Comparison of ENCODE assay signal across 39 cellular contexts in genomic region chr15:73460662-73461061, GRCh38. TPM values are rescaled to one million over a fixed set of nuclear protein-coding genes. Genes with fewer than 3 reads are reported as not detected.
"Had no signal": no experiment of that assay in that cellular context is flagged by ENCODE, and none has a peak within 500 bp of the region (broad histone marks: within the 10 kb centered on the region; RNA-seq: fewer than 3 reads in every experiment).

No MANE protein-coding gene starts in this region.

- H3K27ac ChIP-seq: adrenal gland, ascending aorta, body of pancreas, brain microvascular endothelial cell, breast epithelium had no signal

- DNase-seq: activated effector memory CD4-positive, alpha-beta T cell treated with anti-CD3 and anti-CD28 coated beads, Interleukin-2, amount 50 U/mL, for 16 hours; activated effector memory CD4-positive, alpha-beta T cell treated with Interleukin-2 at 50 U/mL for 16 hours; activated gamma-delta T cell; activated gamma-delta T cell treated with Interleukin-2 at 50 U/mL for 16 hours; activated naive CD4-positive, alpha-beta T cell; activated naive CD4-positive, alpha-beta T cell treated with anti-CD3 and anti-CD28 coated beads for 36 hours; activated naive CD4-positive, alpha-beta T cell treated with anti-CD3 and anti-CD28 coated beads, Interleukin-2, amount 10 ng/mL, durations not matched to agents 7 days and 5 days; activated naive CD4-positive, alpha-beta T cell treated with anti-CD3 and anti-CD28 coated beads, Interleukin-2, amount 50 U/mL, for 16 hours; activated naive CD4-positive, alpha-beta T cell treated with Interleukin-2 at 50 U/mL for 16 hours; activated naive CD8-positive, alpha-beta T cell treated with anti-CD3 and anti-CD28 coated beads for 36 hours; activated naive CD8-positive, alpha-beta T cell treated with anti-CD3 and anti-CD28 coated beads, Interleukin-2, amount 10 ng/mL, durations not matched to agents 7 days and 5 days; activated naive CD8-positive, alpha-beta T cell treated with anti-CD3 and anti-CD28 coated beads, Interleukin-2, amount 50 U/mL, for 24 hours; activated T-cell treated with anti-CD3 and anti-CD28 coated beads for 4 hours; activated T-cell treated with anti-CD3 and anti-CD28 coated beads, Interleukin-2, amount 50 U/mL, for 1 hour; activated T-cell treated with anti-CD3 and anti-CD28 coated beads, Interleukin-2, amount 50 U/mL, for 24 hours; activated T-cell treated with anti-CD3 and anti-CD28 coated beads, Interleukin-2, amount 50 U/mL, for 4 hours; activated T-cell treated with anti-CD3 and anti-CD28 coated beads, Interleukin-2, amount 50 U/mL, for 48 hours; activated T-cell treated with anti-CD3 and anti-CD28 coated beads, Interleukin-2, amount 50 U/mL, for 72 hours; adrenal gland; amniotic stem cell; amygdala; anterior cingulate cortex; aorta; body of pancreas; brain microvascular endothelial cell; caudate nucleus; central memory CD4-positive, alpha-beta T cell; cerebellar nuclear complex had no signal

- H3K4me1 ChIP-seq: adrenal gland, ascending aorta, body of pancreas, breast epithelium had no signal

- H3K9me3 ChIP-seq: adrenal gland, ascending aorta, body of pancreas, breast epithelium had no signal

- FAIRE-seq: astrocyte, bronchial epithelial cell had no signal

- ATAC-seq: activated naive CD4-positive, alpha-beta T cell treated with anti-CD3 and anti-CD28 coated beads, Interleukin-2, amount 50 U/mL, for 72 hours; activated naive CD8-positive, alpha-beta T cell treated with anti-CD3 and anti-CD28 coated beads, Interleukin-2, amount 50 U/mL, for 24 hours; activated T-cell treated with anti-CD3 and anti-CD28 coated beads, Interleukin-2, amount 50 U/mL, for 4 hours; activated T-cell treated with anti-CD3 and anti-CD28 coated beads, Interleukin-2, amount 50 U/mL, for 72 hours; activated T-helper 17 cell treated with anti-CD3 and anti-CD28 coated beads, Interleukin-2, amount 50 U/mL, for 72 hours; body of pancreas had no signal

- H3K4me3 ChIP-seq: adrenal gland, ascending aorta, body of pancreas, breast epithelium had no signal

- H3K27me3 ChIP-seq: adrenal gland, ascending aorta, body of pancreas, brain microvascular endothelial cell, breast epithelium had no signal

- H3K36me3 ChIP-seq: adrenal gland, ascending aorta, brain microvascular endothelial cell, breast epithelium had no signal

RNA-seq across cellular contexts. Expression of gene REC114, which starts 17.7 kb away (rescaled TPM):
- total RNA-seq: activated naive CD4-positive, alpha-beta T cell treated with anti-CD3 and anti-CD28 coated beads for 36 hours; activated naive CD4-positive, alpha-beta T cell treated with anti-CD3 and anti-CD28 coated beads, Interleukin-2, amount 50 U/mL, for 72 hours; activated naive CD8-positive, alpha-beta T cell treated with anti-CD3 and anti-CD28 coated beads for 36 hours; activated naive CD8-positive, alpha-beta T cell treated with anti-CD3 and anti-CD28 coated beads, Interleukin-2, amount 10 ng/mL, durations not matched to agents 7 days and 5 days; activated T-cell treated with anti-CD3 and anti-CD28 coated beads, Interleukin-2, amount 50 U/mL, for 4 hours; activated T-cell treated with anti-CD3 and anti-CD28 coated beads, Interleukin-2, amount 50 U/mL, for 72 hours; activated T-helper 1 cell treated with anti-CD3 and anti-CD28 coated beads, Interleukin-12 subunit alpha, Interleukin-12 subunit beta, Interleukin-2, Interleukin-4 antibody, amounts not matched to agents 30 ng/mL and 10 ng/mL and 1 ng/mL, durations not matched to agents 14 hours and 24 hours and 36 hours; activated T-helper 17 cell treated with anti-CD3 and anti-CD28 coated beads, Interleukin-2, amount 50 U/mL, for 72 hours; activated T-helper 2 cell treated with anti-CD3 and anti-CD28 coated beads, Interferon-gamma antibody, Interleukin-2, Interleukin-4, amounts not matched to agents 10 μg/mL and 5 μg/mL and 100 μg/mL, durations not matched to agents 14 hours and 24 hours and 36 hours; adrenal gland; aorta; ascending aorta; astrocyte; body of pancreas; breast epithelium; bronchial epithelial cell; cerebellum; chondrocyte had no signal
- polyA plus RNA-seq: adipose tissue, aorta had no signal
